ENCODE assay signal across 8 cellular contexts in genomic region chr12:42588308-42588836, GRCh38. TPM values are rescaled to one million over a fixed set of nuclear protein-coding genes. Genes with fewer than 3 reads are reported as not detected.
DNase-seq lines count a peak whose midpoint lies in the region; ATAC-seq and TF ChIP-seq lines count a peak whose summit lies in the region.

No MANE protein-coding gene starts in this region.

- TF ChIP-seq CTCF in mucosa of descending colon (IDR thresholded peaks at IDR 0.05) = no peak
- no peak for TF ChIP-seq CTCF in vagina (IDR thresholded peaks at IDR 0.05)

- peaks cover 13% of the 10 kb centered on the region for H3K4me1 Mint-ChIP-seq in activated naive CD4-positive, alpha-beta T cell treated with anti-CD3 and anti-CD28 coated beads, Interleukin-2, amount 50 U/mL, for 24 hours

- H3K36me3 ChIP-seq in mucosa of descending colon (ENCODE audit: low read depth) = no peaks in the 10 kb centered on the region
- no peaks in the 10 kb centered on the region for H3K36me3 ChIP-seq in vagina

- intact Hi-C loops in mucosa of descending colon (cut with DNase I, micrococcal nuclease) (no loop called here), vagina (cut with DNase I) (loop anchor here (5.0 to 10.0 kb wide), 2 partner anchors 104 to 109 kb away; no protein-coding TSS in a partner anchor)

- H3K27me3 Mint-ChIP-seq in activated naive CD4-positive, alpha-beta T cell treated with anti-CD3 and anti-CD28 coated beads, Interleukin-2, amount 50 U/mL, for 24 hours = peaks cover 38% of the 10 kb centered on the region

- ATAC-seq in mucosa of descending colon (no peak), HG03045 (IDR thresholded peaks at IDR 0.05; ENCODE audit: unreplicated experiment) (no peak)

- H3K4me3 ChIP-seq in mucosa of descending colon = peak overlapping the region; percentile 24
- peak overlapping the region; percentile 88 to 93 for H3K4me3 ChIP-seq in vagina

- H3K9me3 Mint-ChIP-seq in activated naive CD4-positive, alpha-beta T cell treated with anti-CD3 and anti-CD28 coated beads, Interleukin-2, amount 50 U/mL, for 24 hours = no peaks in the 10 kb centered on the region

- DNase-seq in activated naive CD4-positive, alpha-beta T cell (lab: John Stamatoyannopoulos, UW) = no peak
- DNase-seq in cerebellum (ENCODE audit: low spot score) = peak; percentile 11
- no peak for DNase-seq in mucosa of descending colon
- no peak for DNase-seq in vagina (ENCODE audit: extremely low spot score in 2 of 2)
- no peak for DNase-seq in GOT3 (lab: John Stamatoyannopoulos, UW)
- DNase-seq in NCI-H1048 (lab: John Stamatoyannopoulos, UW) = no peak

- H3K4me1 ChIP-seq in mucosa of descending colon (ENCODE audit: low read depth) (peaks cover 5% of the 10 kb centered on the region), vagina (peaks cover 49% of the 10 kb centered on the region)

- no peak for TF ChIP-seq POLR2A in vagina (IDR thresholded peaks at IDR 0.05)

- H3K27ac Mint-ChIP-seq in activated naive CD4-positive, alpha-beta T cell treated with anti-CD3 and anti-CD28 coated beads, Interleukin-2, amount 50 U/mL, for 24 hours = no peak overlapping the region

- H3K27ac ChIP-seq in vagina = peak overlapping the region; percentile 86

- no peaks in the 10 kb centered on the region for H3K9me3 ChIP-seq in mucosa of descending colon
- H3K9me3 ChIP-seq in vagina = no peaks in the 10 kb centered on the region

- peak overlapping the region; percentile 81 for H3K4me3 Mint-ChIP-seq in activated naive CD4-positive, alpha-beta T cell treated with anti-CD3 and anti-CD28 coated beads, Interleukin-2, amount 50 U/mL, for 24 hours

- no peaks in the 10 kb centered on the region for H3K27me3 ChIP-seq in vagina

- no peaks in the 10 kb centered on the region for H3K36me3 Mint-ChIP-seq in activated naive CD4-positive, alpha-beta T cell treated with anti-CD3 and anti-CD28 coated beads, Interleukin-2, amount 50 U/mL, for 24 hours

RNA-seq across cellular contexts. Expression of gene PRICKLE1, which starts 1.2 kb away (rescaled TPM):
- total RNA-seq in cerebellum = 19.0 TPM
- total RNA-seq in mucosa of descending colon = 1 to 10 TPM in 2 of 3 donors, under 1 TPM in 1; 0.93 to 7.1 (median 4.4) TPM
- 25.3 TPM for total RNA-seq in vagina
